28 cellular contexts compared by ENCODE assay signal in the genomic region with DNA sequence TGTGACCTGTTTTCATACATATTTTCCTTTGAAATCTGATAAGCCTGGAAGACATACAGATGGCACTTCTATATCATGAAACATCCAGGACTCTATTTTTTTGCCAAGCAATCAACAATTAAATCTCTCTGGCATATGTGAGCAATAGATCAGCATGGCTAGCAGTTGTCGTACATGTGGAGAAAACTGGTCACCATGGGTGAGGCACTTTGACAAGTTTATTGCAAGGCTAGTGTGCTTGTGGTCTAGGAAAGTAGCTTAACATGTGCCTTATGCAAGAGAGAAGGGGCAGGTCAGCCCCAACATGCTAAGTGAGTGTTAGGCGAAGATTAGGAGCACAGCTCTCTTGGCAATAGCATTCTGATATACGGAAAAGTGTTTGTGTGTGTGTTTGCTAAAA. TPM values are rescaled to one million over a fixed set of nuclear protein-coding genes. Genes with fewer than 3 reads are reported as not detected.
A peak's percentile ranks its signal among the peaks of the same experiment; 100 is the strongest.
DNase-seq lines count a peak whose midpoint lies in the region; ATAC-seq and TF ChIP-seq lines count a peak whose summit lies in the region.
"Had no signal": no experiment of that assay in that cellular context is flagged by ENCODE, and none has a peak within 500 bp of the region (broad histone marks: within the 10 kb centered on the region; RNA-seq: fewer than 3 reads in every experiment).

No MANE protein-coding gene starts in this region.

- H3K4me3 ChIP-seq in right cardiac atrium (ENCODE audit: low read length): no peak overlapping the region
- no peak overlapping the region for H3K4me3 ChIP-seq in coronary artery
- no peak overlapping the region for H3K4me3 ChIP-seq in H7 (ENCODE audit: insufficient read depth, low read depth, low read length)
- H3K4me3 ChIP-seq in transverse colon: no peak overlapping the region
- no peak overlapping the region for H3K4me3 ChIP-seq in gastroesophageal sphincter
- H3K4me3 ChIP-seq: A549, pancreas, skin epidermis, upper lobe of left lung had no signal

- TF ChIP-seq EP300 in transverse colon (IDR thresholded peaks at IDR 0.05; ENCODE audit: low read depth) (no peak), gastroesophageal sphincter (IDR thresholded peaks at IDR 0.05) (no peak)

- H3K36me3 ChIP-seq in H7 (replicated peaks; ENCODE audit: control insufficient read depth, insufficient read depth, low read length) (no peaks in the 10 kb centered on the region), transverse colon (no peaks in the 10 kb centered on the region), gastroesophageal sphincter (no peaks in the 10 kb centered on the region)
- H3K36me3 ChIP-seq: pancreas, upper lobe of left lung had no signal

- H3K27me3 Mint-ChIP-seq in osteocyte (ENCODE audit: unreplicated experiment): no peaks in the 10 kb centered on the region

- H3K27ac ChIP-seq in right cardiac atrium (ENCODE audit: low read length): no peak overlapping the region
- H3K27ac ChIP-seq in coronary artery: peak overlapping the region; percentile 20 to 30
- no peak overlapping the region for H3K27ac ChIP-seq in transverse colon
- H3K27ac ChIP-seq in gastroesophageal sphincter: no peak overlapping the region
- H3K27ac ChIP-seq: A549, C4-2B, pancreas, upper lobe of left lung had no signal

- in situ Hi-C loops in transverse colon (cut with MboI; ENCODE audit: low pct_ligation_motif_present in 1 of 4, low pct_unique_long_range_greater_than_20kb in 1 of 4, low sequenced_read_pairs in 3 of 4): loop anchor here in 1 of 4 donors (25.0 kb wide), 1 partner anchor 259 kb away; a partner anchor contains a TSS

- no peak for TF ChIP-seq POLR2A in transverse colon (IDR thresholded peaks at IDR 0.05)
- no peak for TF ChIP-seq POLR2A in gastroesophageal sphincter (IDR thresholded peaks at IDR 0.05)

- H3K36me3 Mint-ChIP-seq in osteocyte (ENCODE audit: unreplicated experiment): peaks cover 32% of the 10 kb centered on the region
- H3K36me3 Mint-ChIP-seq: activated naive CD8-positive, alpha-beta T cell treated with anti-CD3 and anti-CD28 coated beads for 36 hours; memory B cell; naive thymus-derived CD4-positive, alpha-beta T cell had no signal

- peaks cover 96% of the 10 kb centered on the region for H3K4me1 Mint-ChIP-seq in osteocyte (ENCODE audit: unreplicated experiment)
- H3K4me1 Mint-ChIP-seq: activated CD4-positive, alpha-beta T cell treated with anti-CD3 and anti-CD28 coated beads, Interleukin-2, amount 10 ng/mL, durations not matched to agents 24 days and 14 days; activated naive CD8-positive, alpha-beta T cell treated with anti-CD3 and anti-CD28 coated beads for 36 hours; activated T-helper 17 cell treated with anti-CD3 and anti-CD28 coated beads, Interleukin-2, amount 50 U/mL, for 72 hours; memory B cell; naive thymus-derived CD4-positive, alpha-beta T cell had no signal

- ATAC-seq in right cardiac atrium (peak; percentile 34 to 67), left cardiac atrium (no peak), HG03565 (IDR thresholded peaks at IDR 0.05; ENCODE audit: unreplicated experiment) (no peak), gastroesophageal sphincter (no peak)
- ATAC-seq: A549; activated T-helper 17 cell treated with anti-CD3 and anti-CD28 coated beads, Interleukin-2, amount 50 U/mL, for 72 hours; naive thymus-derived CD4-positive, alpha-beta T cell; pancreas; stimulated activated naive CD8-positive, alpha-beta T cell treated with anti-CD3 and anti-CD28 coated beads, Interleukin-15, Interleukin-2, amounts not matched to agents 100 U/mL and 50 U/mL, for 24 hours had no signal

- intact Hi-C loops in right cardiac atrium (cut with DNase I): loop anchor here in 3 of 4 donors (10.0 kb wide), 2 partner anchors 57 to 207 kb away; no protein-coding TSS in a partner anchor
- intact Hi-C loops in left cardiac atrium (cut with DNase I): loop anchor here in 1 of 2 donors (10.0 kb wide), 2 partner anchors 663 to 753 kb away; no protein-coding TSS in a partner anchor
- intact Hi-C loops in transverse colon (cut with DNase I; ENCODE audit: low total_unique reads): no loop called here

- H3K27ac Mint-ChIP-seq in osteocyte (ENCODE audit: unreplicated experiment): peak overlapping the region; percentile 55
- H3K27ac Mint-ChIP-seq: activated CD4-positive, alpha-beta T cell treated with anti-CD3 and anti-CD28 coated beads, Interleukin-2, amount 10 ng/mL, durations not matched to agents 24 days and 14 days; activated naive CD8-positive, alpha-beta T cell treated with anti-CD3 and anti-CD28 coated beads for 36 hours; activated T-helper 17 cell treated with anti-CD3 and anti-CD28 coated beads, Interleukin-2, amount 50 U/mL, for 72 hours; memory B cell; naive thymus-derived CD4-positive, alpha-beta T cell had no signal

- peaks cover 3% of the 10 kb centered on the region for H3K4me1 ChIP-seq in right cardiac atrium (ENCODE audit: control insufficient read depth, insufficient read depth, low read length)
- H3K4me1 ChIP-seq in transverse colon: no peaks in the 10 kb centered on the region
- no peaks in the 10 kb centered on the region for H3K4me1 ChIP-seq in gastroesophageal sphincter
- H3K4me1 ChIP-seq: A549, pancreas, upper lobe of left lung had no signal

- DNase-seq in right cardiac atrium: no peak
- DNase-seq in left cardiac atrium: no peak
- no peak for DNase-seq in coronary artery (ENCODE audit: low spot score)
- DNase-seq in osteocyte (ENCODE audit: extremely low spot score, unreplicated experiment): no peak
- DNase-seq in H7: no peak
- no peak for DNase-seq in transverse colon
- DNase-seq: activated CD4-positive, alpha-beta T cell treated with anti-CD3 and anti-CD28 coated beads, Interleukin-2, amount 10 ng/mL, durations not matched to agents 24 days and 14 days; activated naive CD8-positive, alpha-beta T cell treated with anti-CD3 and anti-CD28 coated beads for 36 hours; foreskin melanocyte; naive thymus-derived CD4-positive, alpha-beta T cell; NCI-H1694 treated with DMSO at 0.1 percent for 48 hours; NCI-H226; NCI-H82; pancreas; SHP77 treated with DMSO at 0.1 percent for 48 hours; stimulated activated CD4-positive, alpha-beta T cell treated with anti-CD3 and anti-CD28 coated beads, Interleukin-2, amount 100 ng/mL, for 48 hours; stimulated activated naive CD8-positive, alpha-beta T cell treated with anti-CD3 and anti-CD28 coated beads, Interleukin-15, Interleukin-2, amounts not matched to agents 100 U/mL and 50 U/mL, for 24 hours; T-helper 1 cell; upper lobe of left lung had no signal

- no peaks in the 10 kb centered on the region for H3K9me3 ChIP-seq in right cardiac atrium (ENCODE audit: control insufficient read depth, low read length)
- no peaks in the 10 kb centered on the region for H3K9me3 ChIP-seq in transverse colon
- no peaks in the 10 kb centered on the region for H3K9me3 ChIP-seq in gastroesophageal sphincter
- H3K9me3 ChIP-seq: A549, pancreas, upper lobe of left lung had no signal

- no peaks in the 10 kb centered on the region for H3K9me3 Mint-ChIP-seq in osteocyte (ENCODE audit: unreplicated experiment)
- H3K9me3 Mint-ChIP-seq: activated CD4-positive, alpha-beta T cell treated with anti-CD3 and anti-CD28 coated beads, Interleukin-2, amount 10 ng/mL, durations not matched to agents 24 days and 14 days; activated naive CD8-positive, alpha-beta T cell treated with anti-CD3 and anti-CD28 coated beads for 36 hours; activated T-helper 17 cell treated with anti-CD3 and anti-CD28 coated beads, Interleukin-2, amount 50 U/mL, for 72 hours; memory B cell had no signal

- no peaks in the 10 kb centered on the region for H3K27me3 ChIP-seq in right cardiac atrium (ENCODE audit: control insufficient read depth, insufficient read depth)
- no peaks in the 10 kb centered on the region for H3K27me3 ChIP-seq in H7 (ENCODE audit: control insufficient read depth, insufficient read depth, low read length)
- H3K27me3 ChIP-seq in transverse colon: peaks cover 25% of the 10 kb centered on the region
- peaks cover 20% of the 10 kb centered on the region for H3K27me3 ChIP-seq in gastroesophageal sphincter
- H3K27me3 ChIP-seq: upper lobe of left lung had no signal

- TF ChIP-seq CTCF in coronary artery (IDR thresholded peaks at IDR 0.05) (no peak), osteocyte (IDR thresholded peaks at IDR 0.05) (no peak), transverse colon (IDR thresholded peaks at IDR 0.05) (no peak), gastroesophageal sphincter (IDR thresholded peaks at IDR 0.05) (no peak)

- no peak overlapping the region for H3K4me3 Mint-ChIP-seq in osteocyte (ENCODE audit: unreplicated experiment)
- H3K4me3 Mint-ChIP-seq: activated CD4-positive, alpha-beta T cell treated with anti-CD3 and anti-CD28 coated beads, Interleukin-2, amount 10 ng/mL, durations not matched to agents 24 days and 14 days; activated naive CD8-positive, alpha-beta T cell treated with anti-CD3 and anti-CD28 coated beads for 36 hours; activated T-helper 17 cell treated with anti-CD3 and anti-CD28 coated beads, Interleukin-2, amount 50 U/mL, for 72 hours; memory B cell; naive thymus-derived CD4-positive, alpha-beta T cell had no signal

- 48% methylated on average over 3 of the region's 3 CpGs for WGBS in right cardiac atrium
- 73 to 81% methylated on average over 3 of the region's 3 CpGs for WGBS in transverse colon (ENCODE audit: low coverage in 1 of 2), 2 donors
- WGBS in gastroesophageal sphincter (ENCODE audit: low coverage in 1 of 2), 2 donors: 73 to 79% methylated on average over 3 of the region's 3 CpGs

RNA-seq across cellular contexts. Expression of a gene that starts 14.3 kb away (rescaled TPM):
- total RNA-seq in right cardiac atrium (10 to 100 TPM; 60.3 to 72.8 (median 65.5) TPM), left cardiac atrium (10 to 100 TPM; 31.4 to 38.6 TPM), osteocyte (358 and 376 TPM in 2 replicates), transverse colon (1 to 10 TPM in 3 of 4 donors, under 1 TPM in 1; 0.75 to 9.2 (median 2.7) TPM), gastroesophageal sphincter (10 to 100 TPM; 13.4 to 27.9 (median 21.4) TPM)
- polyA plus RNA-seq in right cardiac atrium: 39.9 TPM
- total RNA-seq in H7 (2014; rRNA removed; shearing (Covaris generic)): not detected in 2 replicates
- total RNA-seq: activated CD4-positive, alpha-beta T cell treated with anti-CD3 and anti-CD28 coated beads, Interleukin-2, amount 10 ng/mL, durations not matched to agents 24 days and 14 days; activated naive CD8-positive, alpha-beta T cell treated with anti-CD3 and anti-CD28 coated beads for 36 hours; activated T-helper 17 cell treated with anti-CD3 and anti-CD28 coated beads, Interleukin-2, amount 50 U/mL, for 72 hours; naive thymus-derived CD4-positive, alpha-beta T cell; OCI-LY7 had no signal
- polyA plus RNA-seq: keratinocyte; naive thymus-derived CD4-positive, alpha-beta T cell had no signal

Comparison
In these comparisons a context has a peak if more than half of its experiments do, and no peak if none do; other contexts are left out.
1. ATAC-seq: peak in right cardiac atrium (2 of 2); none in left cardiac atrium (0 of 2), HG03565 (single experiment) and gastroesophageal sphincter (single experiment).
2. H3K27ac ChIP-seq: peak in coronary artery (2 of 2); none in right cardiac atrium (single experiment), transverse colon (0 of 4) and gastroesophageal sphincter (0 of 4).